In genomic region chr11:47524200-47524874, GRCh38 we compare ENCODE assay signal across 8 cellular contexts. TPM values are rescaled to one million over a fixed set of nuclear protein-coding genes. Genes with fewer than 3 reads are reported as not detected.
A peak's percentile ranks its signal among the peaks of the same experiment; 100 is the strongest.
DNase-seq lines count a peak whose midpoint lies in the region; ATAC-seq lines count a peak whose summit lies in the region.

No MANE protein-coding gene starts in this region.

- no peak overlapping the region for H3K4me3 ChIP-seq in SK-N-MC
- H3K4me3 ChIP-seq in effector memory CD4-positive, alpha-beta T cell (ENCODE audit: insufficient read depth, low read depth, low read length, poor library complexity, severe bottlenecking), result peak overlapping the region; percentile 8

- no peaks in the 10 kb centered on the region for H3K9me3 ChIP-seq in SK-N-MC (ENCODE audit: low read depth, low read length)
- H3K9me3 ChIP-seq in effector memory CD4-positive, alpha-beta T cell (ENCODE audit: control insufficient read depth, low read length), result no peaks in the 10 kb centered on the region

- peak; percentile 41 to 56 for DNase-seq in NCI-H2081 (lab: John Stamatoyannopoulos, UW)
- DNase-seq in NCI-H2081 treated with DMSO at 0.1 percent for 48 hours (lab: John Stamatoyannopoulos, UW), result no peak
- DNase-seq in SK-N-MC (ENCODE audit: low read depth, low spot score), result no peak
- no peak for DNase-seq in effector memory CD4-positive, alpha-beta T cell
- peak; percentile 71 for DNase-seq in myocyte (ENCODE audit: low read depth)
- DNase-seq in dedifferentiated amniotic fluid mesenchymal stem cell (ENCODE audit: extremely low spot score), result no peak
- no peak for DNase-seq in posterior vena cava (ENCODE audit: low spot score)

- H3K27ac ChIP-seq in SK-N-MC, result peak overlapping the region; percentile 70; the same call in 1 of the 2 replicates
- peak overlapping the region; percentile 57 for H3K27ac ChIP-seq in effector memory CD4-positive, alpha-beta T cell (ENCODE audit: insufficient read depth, low read length, poor library complexity, severe bottlenecking)

- no peaks in the 10 kb centered on the region for H3K36me3 ChIP-seq in SK-N-MC (ENCODE audit: insufficient read depth, low read length)
- H3K36me3 ChIP-seq in effector memory CD4-positive, alpha-beta T cell (ENCODE audit: control insufficient read depth, insufficient read depth, low read length), result peaks cover 4% of the 10 kb centered on the region

- H3K9ac ChIP-seq in SK-N-MC (ENCODE audit: insufficient read length), result no peak overlapping the region

- H3K27me3 ChIP-seq in effector memory CD4-positive, alpha-beta T cell (replicated peaks; ENCODE audit: control insufficient read depth, insufficient read depth, low read length, poor library complexity, severe bottlenecking), result no peaks in the 10 kb centered on the region

- intact Hi-C loops in posterior vena cava (cut with DNase I), result no loop called here

- ATAC-seq in HG02981 (IDR thresholded peaks at IDR 0.05; ENCODE audit: unreplicated experiment), result no peak

- peaks cover 22% of the 10 kb centered on the region for H3K4me1 ChIP-seq in effector memory CD4-positive, alpha-beta T cell (ENCODE audit: control insufficient read depth, insufficient read depth, low read length, poor library complexity, severe bottlenecking)

RNA-seq across cellular contexts. Expression of gene CELF1, which starts 28.6 kb away (rescaled TPM):
- total RNA-seq in myocyte, result 74.7 and 127 TPM in 2 replicates
- 39.4 TPM for polyA plus RNA-seq in myocyte (2012)
- total RNA-seq in posterior vena cava, result 10 to 100 TPM; 83.8 to 96.3 TPM

RNA-seq across cellular contexts. Expression of gene PTPMT1, which starts 41.1 kb away (rescaled TPM):
- 79.1 and 79.7 TPM in 2 replicates for total RNA-seq in myocyte
- 55.0 TPM for polyA plus RNA-seq in myocyte (2012)
- total RNA-seq in posterior vena cava, result 10 to 100 TPM; 28.9 to 29.2 TPM

RNA-seq across cellular contexts. Expression of gene KBTBD4, which starts 54.4 kb away (rescaled TPM):
- 20.8 and 24.1 TPM in 2 replicates for total RNA-seq in myocyte
- polyA plus RNA-seq in myocyte (2012), result 24.0 TPM
- 10 to 100 TPM in 1 of 2 donors, 1 to 10 TPM in 1; 9.5 to 12.3 TPM for total RNA-seq in posterior vena cava

RNA-seq across cellular contexts. Expression of gene NDUFS3, which starts 54.5 kb away (rescaled TPM):
- total RNA-seq in myocyte, result 111 and 133 TPM in 2 replicates
- polyA plus RNA-seq in myocyte (2012), result 111 TPM
- total RNA-seq in posterior vena cava, result 10 to 100 TPM; 65.6 to 70.3 TPM

Comparison
In these comparisons a context has a peak if more than half of its experiments do, and no peak if none do; other contexts are left out.
1. DNase-seq: peak in NCI-H2081 (2 of 2) and myocyte (single experiment); none in NCI-H2081 treated with DMSO at 0.1 percent for 48 hours (single experiment), SK-N-MC (single experiment), effector memory CD4-positive, alpha-beta T cell (0 of 3), dedifferentiated amniotic fluid mesenchymal stem cell (single experiment) and posterior vena cava (single experiment).